In genomic region chr19:53158119-53158656, GRCh38 we compare ENCODE assay signal across 8 cellular contexts. TPM values are rescaled to one million over a fixed set of nuclear protein-coding genes. Genes with fewer than 3 reads are reported as not detected.
A peak's percentile ranks its signal among the peaks of the same experiment; 100 is the strongest.
DNase-seq lines count a peak whose midpoint lies in the region; ATAC-seq and TF ChIP-seq lines count a peak whose summit lies in the region.

No MANE protein-coding gene starts in this region.

- DNase-seq in BJ (ENCODE audit: low read depth), result no peak
- DNase-seq in IMR-90, result peak; percentile 15
- peak; percentile 18 for DNase-seq in activated T-cell treated with anti-CD3 and anti-CD28 coated beads, Interleukin-2, amount 50 U/mL, for 4 hours
- DNase-seq in fibroblast of villous mesenchyme (ENCODE audit: low read depth), result peak; percentile 44
- peak; percentile 59 for DNase-seq in nephron progenitor cell
- no peak for DNase-seq in tibial nerve (ENCODE audit: low spot score in 2 of 2)
- DNase-seq in NCI-H128 (lab: John Stamatoyannopoulos, UW; ENCODE audit: unreplicated experiment), result no peak
- DNase-seq in GOT3 (lab: John Stamatoyannopoulos, UW), result no peak

- POLR2A ChIA-PET in BJ (lab: Charles Lee), result no interaction called here
- POLR2A ChIA-PET in IMR-90 (lab: Charles Lee; ENCODE audit: unreplicated experiment), result no interaction called here

- peak overlapping the region; percentile 78; the same call in 1 of the 2 replicates for H3K23ac ChIP-seq in IMR-90 (ENCODE audit: low read depth, low read length)

- H4K8ac ChIP-seq in IMR-90 (ENCODE audit: low read depth in 2 of 2, low read length in 2 of 2), result no peak overlapping the region

- H3K27ac Mint-ChIP-seq in nephron progenitor cell, result no peak overlapping the region

- TF ChIP-seq EP300 in tibial nerve (IDR thresholded peaks at IDR 0.05), result no peak

- H3K4me1 ChIP-seq in IMR-90 (ENCODE audit: control insufficient read depth, insufficient read depth, low read length) (peaks cover 2% of the 10 kb centered on the region; the same call in 1 of the 2 replicates), tibial nerve (peaks cover 0 to 23% (median 6%) of the 10 kb centered on the region in 4 donors)

- H3K27ac ChIP-seq in IMR-90 (ENCODE audit: insufficient read depth, low read length) (peak overlapping the region; percentile 52; the same call in 1 of the 2 replicates), tibial nerve (peak overlapping the region in 3 of 4 donors; percentile 73 to 87 (median 83))

- H2AK5ac ChIP-seq in IMR-90 (ENCODE audit: low read depth, low read length), result no peak overlapping the region

- no peak overlapping the region for H2BK5ac ChIP-seq in IMR-90 (ENCODE audit: low read depth, low read length, poor library complexity, severe bottlenecking)

- CTCF ChIA-PET in BJ (lab: Yijun Ruan, JAX), result no interaction called here
- CTCF ChIA-PET in IMR-90 (lab: Yijun Ruan, JAX), result interaction anchor here (1.0 kb wide), 1 partner anchor 16 kb away, joined by 3 read pairs; no protein-coding TSS in a partner anchor

- H3K56ac ChIP-seq in IMR-90 (ENCODE audit: extremely low read depth, insufficient read depth, low read length), result no peak overlapping the region

- TF ChIP-seq RAD21 in IMR-90 (IDR thresholded peaks at IDR 0.05; ENCODE audit: low read length), result no peak

- peak overlapping the region; percentile 67 for H3K9ac ChIP-seq in IMR-90 (ENCODE audit: low read depth, low read length)

- H3K36me3 ChIP-seq in BJ (ENCODE audit: control insufficient read depth, insufficient read depth, low read length) (no peaks in the 10 kb centered on the region; the same call in 1 of the 2 replicates), IMR-90 (ENCODE audit: control insufficient read depth, insufficient read depth, low read length) (peaks cover 8% of the 10 kb centered on the region), tibial nerve (peaks cover 0 to 43% (median 4%) of the 10 kb centered on the region in 3 donors)

- H2BK15ac ChIP-seq in IMR-90 (ENCODE audit: low read depth, low read length), result no peak overlapping the region

- no peak for TF ChIP-seq CTCF in BJ (IDR thresholded peaks at IDR 0.05; ENCODE audit: insufficient read depth, low read depth, low read length)
- TF ChIP-seq CTCF in IMR-90 (conservative IDR thresholded peaks at IDR 0.05; ENCODE audit: low read depth, low read length), result no peak
- TF ChIP-seq CTCF in fibroblast of villous mesenchyme (IDR thresholded peaks at IDR 0.05; ENCODE audit: insufficient read depth, low read depth, low read length), result no peak
- TF ChIP-seq CTCF in nephron progenitor cell (IDR thresholded peaks at IDR 0.05), result no peak
- no peak for TF ChIP-seq CTCF in tibial nerve (IDR thresholded peaks at IDR 0.05)

- dilution Hi-C loops in IMR-90 (cut with HindIII; ENCODE audit: low sequenced_read_pairs, unreplicated experiment), result no loop called here

- H3K9me3 Mint-ChIP-seq in activated T-cell treated with anti-CD3 and anti-CD28 coated beads, Interleukin-2, amount 50 U/mL, for 4 hours, result peaks cover 39% of the 10 kb centered on the region
- H3K9me3 Mint-ChIP-seq in nephron progenitor cell, result peaks cover 80% of the 10 kb centered on the region

- H2BK20ac ChIP-seq in IMR-90 (ENCODE audit: low read depth, low read length), result no peak overlapping the region

- intact Hi-C loops in IMR-90 (cut with micrococcal nuclease), result loop anchor here (2.0 kb wide), 1 partner anchor 55 kb away; the partner anchor contains the start of gene ZNF160

- no TSS peak for BruUV-seq in IMR-90 (replicated peaks; lab: Mats Ljungman, UMichigan)

- no peak overlapping the region for H3K18ac ChIP-seq in IMR-90 (ENCODE audit: low read depth, low read length)

- H3K79me1 ChIP-seq in IMR-90 (ENCODE audit: low read depth in 1 of 2, low read length in 2 of 2), result peaks cover 10 to 28% of the 10 kb centered on the region in 2 experiments; a peak in 3 of 4 replicates

- peak; percentile 36 for ATAC-seq in IMR-90 (ENCODE audit: low read depth)
- peak; percentile 32 to 37 for ATAC-seq in activated T-cell treated with anti-CD3 and anti-CD28 coated beads, Interleukin-2, amount 50 U/mL, for 4 hours

- H3K27me3 ChIP-seq in BJ (ENCODE audit: control insufficient read depth, insufficient read depth, low read length) (no peaks in the 10 kb centered on the region), IMR-90 (ENCODE audit: control insufficient read depth, insufficient read depth, low read length) (no peaks in the 10 kb centered on the region), tibial nerve (no peaks in the 10 kb centered on the region)

- no peak for TF ChIP-seq POLR2A in IMR-90 (IDR thresholded peaks at IDR 0.05; ENCODE audit: low read depth, low read length)
- TF ChIP-seq POLR2A in tibial nerve (IDR thresholded peaks at IDR 0.05), result no peak

- H3K27me3 Mint-ChIP-seq in activated T-cell treated with anti-CD3 and anti-CD28 coated beads, Interleukin-2, amount 50 U/mL, for 4 hours (ENCODE audit: low read depth), result peaks cover 2% of the 10 kb centered on the region
- peaks cover 3% of the 10 kb centered on the region for H3K27me3 Mint-ChIP-seq in nephron progenitor cell (ENCODE audit: low read depth, poor library complexity)

- in situ Hi-C loops in IMR-90 (cut with MboI; ENCODE audit: low sequenced_read_pairs), result no loop called here

- peak overlapping the region; percentile 91 for H2AFZ ChIP-seq in IMR-90 (replicated peaks; ENCODE audit: low read length, poor library complexity)

- H4K20me1 ChIP-seq in IMR-90 (ENCODE audit: insufficient read depth, low read length), result no peaks in the 10 kb centered on the region

- peak overlapping the region; percentile 94 for H3K4me2 ChIP-seq in IMR-90 (ENCODE audit: low read depth, low read length)

- H3K4me3 ChIP-seq in BJ (ENCODE audit: low read depth, low read length) (peak overlapping the region; percentile 68), IMR-90 (ENCODE audit: insufficient read depth, low read depth, low read length) (peak overlapping the region; percentile 59), fibroblast of villous mesenchyme (ENCODE audit: low read depth, low read length) (peak overlapping the region; percentile 75), tibial nerve (peak overlapping the region; percentile 43 to 82 (median 66))

- H3K4ac ChIP-seq in IMR-90 (ENCODE audit: low read depth, low read length), result no peak overlapping the region

- H3K9me1 ChIP-seq in IMR-90 (ENCODE audit: insufficient read depth, low read length), result no peaks in the 10 kb centered on the region

- peak overlapping the region; percentile 83 for H3K4me3 Mint-ChIP-seq in activated T-cell treated with anti-CD3 and anti-CD28 coated beads, Interleukin-2, amount 50 U/mL, for 4 hours
- H3K4me3 Mint-ChIP-seq in nephron progenitor cell, result peak overlapping the region; percentile 82

- H4K5ac ChIP-seq in IMR-90 (ENCODE audit: low read depth, low read length), result no peak overlapping the region

- H3K36me3 Mint-ChIP-seq in activated T-cell treated with anti-CD3 and anti-CD28 coated beads, Interleukin-2, amount 50 U/mL, for 4 hours (ENCODE audit: insufficient read depth), result peaks cover 30% of the 10 kb centered on the region
- H3K36me3 Mint-ChIP-seq in nephron progenitor cell (ENCODE audit: low read depth), result peaks cover 61% of the 10 kb centered on the region

- H2BK120ac ChIP-seq in IMR-90 (ENCODE audit: low read depth, low read length), result no peak overlapping the region

- H4K91ac ChIP-seq in IMR-90 (ENCODE audit: insufficient read depth, low read depth, low read length), result no peak overlapping the region; the same call in 1 of the 2 replicates

- peaks cover 17% of the 10 kb centered on the region for H3K4me1 Mint-ChIP-seq in activated T-cell treated with anti-CD3 and anti-CD28 coated beads, Interleukin-2, amount 50 U/mL, for 4 hours (ENCODE audit: low read depth)
- peaks cover 11% of the 10 kb centered on the region for H3K4me1 Mint-ChIP-seq in nephron progenitor cell

- H3K9me3 ChIP-seq in IMR-90 (ENCODE audit: control insufficient read depth, insufficient read depth, low read length) (peaks cover 8% of the 10 kb centered on the region), tibial nerve (peaks cover 0 to 58% (median 2%) of the 10 kb centered on the region in 4 donors)

- 2% methylated on average over 15 of the region's 41 CpGs; no CpG with 5 or more reads in 1 of the 2 experiments for WGBS in IMR-90 (ENCODE audit: extremely low coverage in 2 of 2, insufficient read length in 1 of 2), 2 experiments
- 1 to 2% methylated on average over 41 of the region's 41 CpGs for WGBS in tibial nerve, 2 donors

- peak overlapping the region; percentile 84 for H2AK9ac ChIP-seq in IMR-90 (replicated peaks; ENCODE audit: low read depth, low read length, poor library complexity)

- no peak overlapping the region for H3K14ac ChIP-seq in IMR-90 (replicated peaks; ENCODE audit: low read depth, low read length)

RNA-seq across cellular contexts. Expression of gene ZNF347, which starts 0.7 kb away (rescaled TPM):
- polyA plus RNA-seq in BJ (2011; rRNA removed) (2.0 and 4.2 TPM in 2 replicates), IMR-90 (2012; rRNA removed) (2.3 and 2.8 TPM in 2 replicates)
- polyA minus RNA-seq in BJ (2011; rRNA and poly(A)+ RNA removed), result 3.0 and 4.3 TPM in 2 replicates
- total RNA-seq in IMR-90 (2012; rRNA removed) (8.9 and 13.4 TPM in 2 replicates), fibroblast of villous mesenchyme (6.8 and 7.8 TPM in 2 replicates), tibial nerve (10 to 100 TPM; 13.1 to 21.9 (median 16.2) TPM)
- polyA plus RNA-seq in IMR-90 (2012; cell fraction: cytosol; rRNA removed), result 0.45 and 1.9 TPM in 2 replicates
- polyA plus RNA-seq in IMR-90 (2012; cell fraction: nucleus; rRNA removed; ENCODE audit: low replicate concordance), result 0.74 and 5.6 TPM in 2 replicates
- total RNA-seq in activated T-cell treated with anti-CD3 and anti-CD28 coated beads, Interleukin-2, amount 50 U/mL, for 4 hours, result 1 to 10 TPM; 3.0 to 5.1 (median 3.1) TPM

RNA-seq across cellular contexts. Expression of gene ZNF415, which starts 25.5 kb away (rescaled TPM):
- 4.6 and 6.3 TPM in 2 replicates for polyA plus RNA-seq in BJ (2011; rRNA removed)
- 3.3 and 3.4 TPM in 2 replicates for polyA minus RNA-seq in BJ (2011; rRNA and poly(A)+ RNA removed)
- 7.7 and 7.8 TPM in 2 replicates for total RNA-seq in IMR-90 (2012; rRNA removed)
- polyA plus RNA-seq in IMR-90 (2012; rRNA removed), result 3.9 and 4.2 TPM in 2 replicates
- polyA plus RNA-seq in IMR-90 (2012; cell fraction: cytosol; rRNA removed), result 0.92 and 1.2 TPM in 2 replicates
- 0.77 and 4.5 TPM in 2 replicates for polyA plus RNA-seq in IMR-90 (2012; cell fraction: nucleus; rRNA removed; ENCODE audit: low replicate concordance)
- total RNA-seq in activated T-cell treated with anti-CD3 and anti-CD28 coated beads, Interleukin-2, amount 50 U/mL, for 4 hours, result under 1 TPM; 0.33 to 0.46 (median 0.45) TPM
- 2.2 and 2.6 TPM in 2 replicates for total RNA-seq in fibroblast of villous mesenchyme
- 1 to 10 TPM; 4.5 to 9.8 (median 5.7) TPM for total RNA-seq in tibial nerve

RNA-seq across cellular contexts. Expression of gene ZNF665, which starts 35.0 kb away (rescaled TPM):
- polyA plus RNA-seq in BJ (2011; rRNA removed) (3.0 and 3.5 TPM in 2 replicates), IMR-90 (2012; rRNA removed) (1.5 and 2.0 TPM in 2 replicates)
- 1.4 and 3.7 TPM in 2 replicates for polyA minus RNA-seq in BJ (2011; rRNA and poly(A)+ RNA removed)
- total RNA-seq in IMR-90 (2012; rRNA removed) (2.5 and 3.0 TPM in 2 replicates), fibroblast of villous mesenchyme (0.32 and 0.86 TPM in 2 replicates), tibial nerve (10 to 100 TPM in 1 of 4 donors, 1 to 10 TPM in 3; 5.4 to 19.6 (median 6.1) TPM)
- 0.54 and 0.76 TPM in 2 replicates for polyA plus RNA-seq in IMR-90 (2012; cell fraction: cytosol; rRNA removed)
- polyA plus RNA-seq in IMR-90 (2012; cell fraction: nucleus; rRNA removed; ENCODE audit: low replicate concordance), result 0.96 and 4.2 TPM in 2 replicates
- total RNA-seq in activated T-cell treated with anti-CD3 and anti-CD28 coated beads, Interleukin-2, amount 50 U/mL, for 4 hours, result under 1 TPM; 0.57 to 0.71 (median 0.66) TPM

RNA-seq across cellular contexts. Expression of gene ZNF160, which starts 55.0 kb away (rescaled TPM):
- 9.0 and 11.5 TPM in 2 replicates for polyA plus RNA-seq in BJ (2011; rRNA removed)
- 18.5 and 22.0 TPM in 2 replicates for polyA minus RNA-seq in BJ (2011; rRNA and poly(A)+ RNA removed)
- 26.9 and 30.8 TPM in 2 replicates for total RNA-seq in IMR-90 (2012; rRNA removed)
- 16.4 and 22.6 TPM in 2 replicates for polyA plus RNA-seq in IMR-90 (2012; rRNA removed)
- 4.7 and 7.9 TPM in 2 replicates for polyA plus RNA-seq in IMR-90 (2012; cell fraction: cytosol; rRNA removed)
- polyA plus RNA-seq in IMR-90 (2012; cell fraction: nucleus; rRNA removed; ENCODE audit: low replicate concordance), result 68.6 and 98.0 TPM in 2 replicates
- 10 to 100 TPM in 2 of 3 donors, 1 to 10 TPM in 1; 9.0 to 14.8 (median 12.4) TPM for total RNA-seq in activated T-cell treated with anti-CD3 and anti-CD28 coated beads, Interleukin-2, amount 50 U/mL, for 4 hours
- total RNA-seq in fibroblast of villous mesenchyme, result 25.4 and 31.1 TPM in 2 replicates
- total RNA-seq in tibial nerve, result 10 to 100 TPM; 38.9 to 65.7 (median 45.4) TPM

Comparison
In these comparisons a context has a peak if more than half of its experiments do, and no peak if none do; other contexts are left out.
1. DNase-seq: peak in IMR-90 (single experiment), activated T-cell treated with anti-CD3 and anti-CD28 coated beads, Interleukin-2, amount 50 U/mL, for 4 hours (single experiment), fibroblast of villous mesenchyme (single experiment) and nephron progenitor cell (single experiment); none in BJ (single experiment), tibial nerve (0 of 2), NCI-H128 (single experiment) and GOT3 (single experiment).
2. Peak in every context shown above with its lines, with median percentiles within 50 percentile points of each other: H3K4me3 ChIP-seq.